In the genomic region with DNA sequence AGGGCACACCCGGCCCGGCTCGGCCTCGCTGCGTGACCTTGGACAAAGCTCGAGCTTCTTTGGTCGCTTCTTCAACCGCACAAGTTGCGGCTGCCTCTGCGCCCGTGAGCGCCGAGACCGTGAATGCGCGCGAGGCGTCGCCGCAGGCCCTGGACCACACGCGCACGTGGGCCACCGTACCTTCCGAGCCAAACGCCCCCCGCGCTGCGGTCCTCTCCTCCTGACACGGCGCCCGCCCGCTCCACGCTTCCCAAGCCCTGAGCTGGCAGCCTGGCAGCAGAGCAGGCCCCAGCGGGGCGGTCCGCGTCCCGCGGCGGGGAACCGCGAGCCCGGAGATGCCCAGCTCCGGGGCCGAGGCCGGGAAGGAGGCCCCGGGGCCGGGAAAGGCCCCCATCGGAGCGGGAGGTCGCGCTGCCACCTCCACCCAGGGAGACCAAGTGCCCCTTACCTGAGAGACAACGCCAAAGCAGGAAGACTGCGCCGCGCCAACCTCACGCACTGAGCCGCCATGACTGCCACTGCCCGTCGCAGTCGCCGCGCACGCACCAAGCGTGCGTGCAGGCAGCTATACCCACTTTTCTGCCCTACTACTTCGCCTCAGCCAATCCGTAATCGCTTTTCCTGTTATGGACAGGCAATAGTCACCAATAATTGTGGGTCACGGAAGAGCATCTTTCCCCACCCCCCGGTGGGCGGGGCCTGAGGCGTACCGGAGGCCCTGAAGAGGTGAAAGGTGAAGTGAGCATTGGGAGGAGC, we compare ENCODE assay signal across 8 cellular contexts. TPM values are rescaled to one million over a fixed set of nuclear protein-coding genes. Genes with fewer than 3 reads are reported as not detected.
DNase-seq lines count a peak whose midpoint lies in the region; ATAC-seq and TF ChIP-seq lines count a peak whose summit lies in the region.

Gene GRPEL1 (minus strand): TSS at position 542 of the 756 bp plus-strand sequence. CDS start 32 bp downstream, at position 510.

- ATAC-seq in GM21786 (IDR thresholded peaks at IDR 0.05; ENCODE audit: unreplicated experiment) (peak; percentile 88), Panc1 (peak; percentile 94)
- ATAC-seq in activated T-helper 17 cell treated with anti-CD3 and anti-CD28 coated beads, Interleukin-2, amount 50 U/mL, for 72 hours (replicated peaks): peak; percentile 94
- peak; percentile 96 for ATAC-seq in naive thymus-derived CD4-positive, alpha-beta T cell

- H3K79me2 ChIP-seq in KMS-11 (ENCODE audit: insufficient read depth, low read depth): peaks cover 31% of the 10 kb centered on the region

- in situ Hi-C loops in Panc1 (cut with HindIII; ENCODE audit: low pct_unique_long_range_greater_than_20kb, low sequenced_read_pairs): no loop called here

- intact Hi-C loops in Panc1 (cut with micrococcal nuclease; ENCODE audit: unreplicated experiment): no loop called here
- intact Hi-C loops in naive thymus-derived CD4-positive, alpha-beta T cell (cut with micrococcal nuclease): loop anchor here (1.0 to 2.0 kb wide), 13 partner anchors 24 to 492 kb away; partner anchors contain the start of genes BLOC1S4 (in 2 of the 2), MRFAP1 (in 2 of the 2), TADA2B (in 2 of the 2) and TBC1D14 (in 2 of the 2)

- no peaks in the 10 kb centered on the region for H3K27me3 ChIP-seq in KMS-11 (ENCODE audit: insufficient read depth, low read depth)
- H3K27me3 ChIP-seq in Panc1 (ENCODE audit: control insufficient read depth, insufficient read depth, low read length): no peaks in the 10 kb centered on the region
- H3K27me3 ChIP-seq in naive thymus-derived CD4-positive, alpha-beta T cell (ENCODE audit: control insufficient read depth in 2 of 2, insufficient read depth in 2 of 2, low read length in 2 of 2): no peaks in the 10 kb centered on the region

- peak; percentile 100 for DNase-seq in EH (ENCODE audit: low read depth)
- peak; percentile 95 for DNase-seq in Panc1 (ENCODE audit: low read depth, low spot score)
- peak; percentile 99 for DNase-seq in fibroblast of mammary gland (ENCODE audit: low read depth)
- DNase-seq in naive thymus-derived CD4-positive, alpha-beta T cell: peak; percentile 100

- CTCF ChIA-PET in Panc1 (lab: Charles Lee): interaction anchor here (0.6 to 1.0 kb wide), 3 partner anchors 10 to 25 kb away, joined by 3 to 6 read pairs (median 4); a partner anchor contains a TSS
- CTCF ChIA-PET in naive thymus-derived CD4-positive, alpha-beta T cell (lab: Charles Lee): interaction anchor here (1.0 to 6.3 kb wide), 8 partner anchors 19 to 809 kb away, joined by 3 to 73 read pairs (median 10); partner anchors contain the start of gene TADA2B

- peak within 1 kb of the TSS; percentile 31 for H3K4me3 ChIP-seq in KMS-11 (IDR thresholded peaks at IDR 0.05; ENCODE audit: insufficient read depth, low read depth, low read length)
- H3K4me3 ChIP-seq in Panc1 (ENCODE audit: low read depth in 2 of 2, low read length in 2 of 2): peak within 1 kb of the TSS; percentile 77 to 84
- peak within 1 kb of the TSS; percentile 75 for H3K4me3 ChIP-seq in fibroblast of mammary gland (ENCODE audit: control insufficient read depth, low read depth, low read length)
- H3K4me3 ChIP-seq in naive thymus-derived CD4-positive, alpha-beta T cell (ENCODE audit: low read length): peak within 1 kb of the TSS; percentile 95

- H3K9ac ChIP-seq in KMS-11: peak within 1 kb of the TSS; percentile 77

- H2AFZ ChIP-seq in KMS-11 (ENCODE audit: low read depth): peak within 1 kb of the TSS; percentile 80

- peaks cover 54% of the 10 kb centered on the region for H3K36me3 Mint-ChIP-seq in activated T-helper 17 cell treated with anti-CD3 and anti-CD28 coated beads, Interleukin-2, amount 50 U/mL, for 72 hours (ENCODE audit: low read depth)
- H3K36me3 Mint-ChIP-seq in naive thymus-derived CD4-positive, alpha-beta T cell: peaks cover 0 to 16% (median 13%) of the 10 kb centered on the region in 5 donors
- H3K36me3 Mint-ChIP-seq in stimulated activated naive CD8-positive, alpha-beta T cell treated with anti-CD3 and anti-CD28 coated beads, Interleukin-15, Interleukin-2, amounts not matched to agents 100 ng/mL and 50 ng/mL, for 24 hours (ENCODE audit: low read depth): peaks cover 42% of the 10 kb centered on the region

- no peaks in the 10 kb centered on the region for H4K20me1 ChIP-seq in KMS-11 (ENCODE audit: insufficient read depth)

- H3K27ac ChIP-seq in KMS-11: peak within 1 kb of the TSS; percentile 61
- peak within 1 kb of the TSS; percentile 84 for H3K27ac ChIP-seq in Panc1 (ENCODE audit: low read length)
- H3K27ac ChIP-seq in naive thymus-derived CD4-positive, alpha-beta T cell (ENCODE audit: low read depth, low read length): peak within 1 kb of the TSS; percentile 88

- H3K9me3 ChIP-seq in Panc1 (ENCODE audit: control insufficient read depth, insufficient read depth, low read depth, low read length): no peaks in the 10 kb centered on the region
- no peaks in the 10 kb centered on the region for H3K9me3 ChIP-seq in naive thymus-derived CD4-positive, alpha-beta T cell (ENCODE audit: control insufficient read depth in 2 of 3, low read length in 3 of 3)

- H3K4me1 Mint-ChIP-seq in activated T-helper 17 cell treated with anti-CD3 and anti-CD28 coated beads, Interleukin-2, amount 50 U/mL, for 72 hours: peaks cover 9% of the 10 kb centered on the region
- H3K4me1 Mint-ChIP-seq in naive thymus-derived CD4-positive, alpha-beta T cell: peaks cover 35 to 70% (median 49%) of the 10 kb centered on the region in 7 donors
- peaks cover 53% of the 10 kb centered on the region for H3K4me1 Mint-ChIP-seq in stimulated activated naive CD8-positive, alpha-beta T cell treated with anti-CD3 and anti-CD28 coated beads, Interleukin-15, Interleukin-2, amounts not matched to agents 100 ng/mL and 50 ng/mL, for 24 hours (ENCODE audit: low read depth)

- peak within 1 kb of the TSS; percentile 97 for H3K4me3 Mint-ChIP-seq in activated T-helper 17 cell treated with anti-CD3 and anti-CD28 coated beads, Interleukin-2, amount 50 U/mL, for 72 hours
- peak within 1 kb of the TSS; percentile 89 to 98 (median 95) for H3K4me3 Mint-ChIP-seq in naive thymus-derived CD4-positive, alpha-beta T cell
- peak within 1 kb of the TSS; percentile 91 for H3K4me3 Mint-ChIP-seq in stimulated activated naive CD8-positive, alpha-beta T cell treated with anti-CD3 and anti-CD28 coated beads, Interleukin-15, Interleukin-2, amounts not matched to agents 100 ng/mL and 50 ng/mL, for 24 hours

- H3K9me3 Mint-ChIP-seq in activated T-helper 17 cell treated with anti-CD3 and anti-CD28 coated beads, Interleukin-2, amount 50 U/mL, for 72 hours: no peaks in the 10 kb centered on the region
- no peaks in the 10 kb centered on the region for H3K9me3 Mint-ChIP-seq in naive thymus-derived CD4-positive, alpha-beta T cell
- H3K9me3 Mint-ChIP-seq in stimulated activated naive CD8-positive, alpha-beta T cell treated with anti-CD3 and anti-CD28 coated beads, Interleukin-15, Interleukin-2, amounts not matched to agents 100 ng/mL and 50 ng/mL, for 24 hours: no peaks in the 10 kb centered on the region

- H3K27me3 Mint-ChIP-seq in activated T-helper 17 cell treated with anti-CD3 and anti-CD28 coated beads, Interleukin-2, amount 50 U/mL, for 72 hours: no peaks in the 10 kb centered on the region
- H3K27me3 Mint-ChIP-seq in naive thymus-derived CD4-positive, alpha-beta T cell: peaks cover 0 to 13% (median 0%) of the 10 kb centered on the region in 5 donors
- no peaks in the 10 kb centered on the region for H3K27me3 Mint-ChIP-seq in stimulated activated naive CD8-positive, alpha-beta T cell treated with anti-CD3 and anti-CD28 coated beads, Interleukin-15, Interleukin-2, amounts not matched to agents 100 ng/mL and 50 ng/mL, for 24 hours

- peak within 1 kb of the TSS; percentile 94 for H3K27ac Mint-ChIP-seq in activated T-helper 17 cell treated with anti-CD3 and anti-CD28 coated beads, Interleukin-2, amount 50 U/mL, for 72 hours
- peak within 1 kb of the TSS; percentile 91 to 98 (median 96) for H3K27ac Mint-ChIP-seq in naive thymus-derived CD4-positive, alpha-beta T cell
- H3K27ac Mint-ChIP-seq in stimulated activated naive CD8-positive, alpha-beta T cell treated with anti-CD3 and anti-CD28 coated beads, Interleukin-15, Interleukin-2, amounts not matched to agents 100 ng/mL and 50 ng/mL, for 24 hours: peak within 1 kb of the TSS; percentile 95

- peak within 1 kb of the TSS; percentile 82 for H3K4me2 ChIP-seq in KMS-11

- POLR2A ChIA-PET in Panc1 (lab: Charles Lee): interaction anchor here (0.6 to 0.7 kb wide), 3 partner anchors 11 to 341 kb away, joined by 4 to 15 read pairs (median 9); no protein-coding TSS in a partner anchor
- POLR2A ChIA-PET in naive thymus-derived CD4-positive, alpha-beta T cell (lab: Charles Lee): interaction anchor here (0.6 to 10.5 kb wide), 34 partner anchors 10 to 1361 kb away, joined by 3 to 173 read pairs (median 5); partner anchors contain the start of genes BLOC1S4, MRFAP1, MRFAP1L1 and TADA2B

- no peaks in the 10 kb centered on the region for H3K36me3 ChIP-seq in KMS-11 (ENCODE audit: insufficient read depth)
- peaks cover 5% of the 10 kb centered on the region for H3K36me3 ChIP-seq in Panc1 (ENCODE audit: control insufficient read depth, insufficient read depth, low read length)
- H3K36me3 ChIP-seq in naive thymus-derived CD4-positive, alpha-beta T cell (ENCODE audit: control insufficient read depth in 2 of 3, insufficient read depth in 3 of 3, low read length in 3 of 3): peaks cover 5 to 28% (median 11%) of the 10 kb centered on the region in 3 experiments

- no peak for TF ChIP-seq CTCF in KMS-11 (conservative IDR thresholded peaks at IDR 0.05; ENCODE audit: low read depth, low read length)
- no peak for TF ChIP-seq CTCF in Panc1 (IDR thresholded peaks at IDR 0.05)
- no peak for TF ChIP-seq CTCF in fibroblast of mammary gland (conservative IDR thresholded peaks at IDR 0.05; ENCODE audit: control insufficient read depth, insufficient read depth, low read depth, low read length)

- H3K4me1 ChIP-seq in KMS-11 (ENCODE audit: low read depth, poor library complexity, severe bottlenecking) (peaks cover 13% of the 10 kb centered on the region), Panc1 (ENCODE audit: control insufficient read depth, insufficient read depth, low read length) (peaks cover 10% of the 10 kb centered on the region)
- peaks cover 27% of the 10 kb centered on the region in 2 donors for H3K4me1 ChIP-seq in naive thymus-derived CD4-positive, alpha-beta T cell (ENCODE audit: control insufficient read depth in 2 of 2, insufficient read depth in 2 of 2, low read length in 2 of 2)

- no TSS peak for BruUV-seq in Panc1 (replicated peaks; lab: Mats Ljungman, UMichigan)

RNA-seq across cellular contexts. Expression of gene GRPEL1, which starts in this region (rescaled TPM):
- total RNA-seq in Panc1 (2021; ENCODE audit: unreplicated experiment): 46.6 TPM
- polyA plus RNA-seq in Panc1 (2012; ENCODE audit: insufficient read length): 41.8 TPM
- 10 to 100 TPM; 56.3 to 92.5 TPM for total RNA-seq in activated T-helper 17 cell treated with anti-CD3 and anti-CD28 coated beads, Interleukin-2, amount 50 U/mL, for 72 hours
- 10 to 100 TPM; 34.5 to 53.3 (median 49.1) TPM for total RNA-seq in naive thymus-derived CD4-positive, alpha-beta T cell
- polyA plus RNA-seq in naive thymus-derived CD4-positive, alpha-beta T cell: 10 to 100 TPM; 38.3 to 45.0 TPM

Comparison
In these comparisons a context has a peak if more than half of its experiments do, and no peak if none do; other contexts are left out.
1. Peak in every context shown above with its lines: DNase-seq, ATAC-seq, H3K4me3 ChIP-seq and H3K27ac ChIP-seq.
2. H3K4me3 ChIP-seq: peak in every context shown above with its lines; median percentile 95 in naive thymus-derived CD4-positive, alpha-beta T cell; 80 in Panc1; 75 in fibroblast of mammary gland; 31 in KMS-11.